ENCODE assay signal across 8 cellular contexts in the genomic region with DNA sequence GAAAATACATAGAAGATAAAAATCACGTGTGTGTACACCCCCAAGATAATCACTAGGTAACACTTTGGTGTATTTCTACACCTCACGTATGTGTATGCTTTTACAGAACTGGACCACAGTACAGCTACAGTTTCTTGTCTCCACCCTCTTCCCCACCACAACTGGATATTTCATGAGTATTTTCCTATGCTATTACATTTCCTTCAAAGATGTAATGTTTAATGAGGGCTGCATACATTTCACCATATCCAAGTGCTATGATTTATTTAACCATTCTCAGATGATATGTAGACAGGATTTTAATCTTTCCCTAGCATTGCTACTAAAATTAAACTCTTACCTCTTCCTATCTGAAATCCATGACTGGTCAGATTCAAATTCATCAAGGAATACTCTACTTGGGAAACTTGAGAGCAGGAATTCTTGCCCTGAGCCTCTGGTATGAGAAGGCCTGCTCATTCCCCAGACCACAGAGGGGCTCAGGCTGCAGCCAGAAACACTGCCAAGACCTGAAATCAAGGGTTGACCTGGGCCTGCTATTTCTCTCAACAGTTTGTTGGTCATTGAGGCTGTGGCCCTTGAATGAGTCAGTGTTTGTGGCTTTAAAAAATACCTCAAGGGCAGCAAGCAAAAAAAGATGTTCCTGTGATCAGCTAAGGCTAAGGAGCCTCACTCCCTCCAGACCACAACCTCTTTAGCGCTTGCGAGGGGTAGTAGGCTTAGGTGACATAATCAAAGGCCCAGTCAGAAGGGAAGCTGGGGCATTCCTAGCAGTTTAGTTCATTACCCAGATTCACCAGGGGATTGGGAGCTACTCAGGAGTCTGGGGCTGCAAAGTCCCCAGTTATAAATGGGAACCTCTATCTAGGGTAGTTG. TPM values are rescaled to one million over a fixed set of nuclear protein-coding genes. Genes with fewer than 3 reads are reported as not detected.
DNase-seq lines count a peak whose midpoint lies in the region; ATAC-seq, FAIRE-seq and TF ChIP-seq lines count a peak whose summit lies in the region.

No MANE protein-coding gene starts in this region.

- CTCF ChIA-PET in A549 (lab: Yijun Ruan, JAX): interaction anchor here (1.1 to 4.3 kb wide), 3 partner anchors 9 to 128 kb away, joined by 3 to 13 read pairs (median 3); no protein-coding TSS in a partner anchor

- POLR2A ChIA-PET in A549 (lab: Yijun Ruan, JAX): no interaction called here

- TF ChIP-seq EP300 in A549 (IDR thresholded peaks at IDR 0.05): no peak

- FAIRE-seq in A549 (lab: Jason Lieb, UNC): no peak
- FAIRE-seq in astrocyte (lab: Jason Lieb, UNC): peak; percentile 76

- H3K36me3 Mint-ChIP-seq in astrocyte (ENCODE audit: low read depth, unreplicated experiment): no peaks in the 10 kb centered on the region

- 72% methylated on average over 4 of the region's 4 CpGs for WGBS in A549 (ENCODE audit: missing lambda C conversion rate)
- 79% methylated on average over 4 of the region's 4 CpGs for WGBS in right cardiac atrium

- H3K36me3 ChIP-seq in astrocyte (ENCODE audit: insufficient read depth, low read length): no peaks in the 10 kb centered on the region

- H3K4me1 Mint-ChIP-seq in astrocyte (ENCODE audit: low read depth, unreplicated experiment): peaks cover 56% of the 10 kb centered on the region

- no peak overlapping the region for H2AFZ ChIP-seq in astrocyte (ENCODE audit: low read depth, low read length)

- TF ChIP-seq POLR2A in A549 (IDR thresholded peaks at IDR 0.05; ENCODE audit: low read length): no peak

- no peak for TF ChIP-seq RAD21 in A549 (conservative IDR thresholded peaks at IDR 0.05 in 1 of 2, IDR thresholded peaks at IDR 0.05 in 1 of 2)

- H3K4me3 ChIP-seq in A549 (no peak overlapping the region), astrocyte (ENCODE audit: insufficient read depth, low read depth, low read length) (no peak overlapping the region), right cardiac atrium (ENCODE audit: low read length) (no peak overlapping the region)

- no peaks in the 10 kb centered on the region for H3K9me3 Mint-ChIP-seq in astrocyte (ENCODE audit: unreplicated experiment)

- H3K27me3 ChIP-seq in astrocyte (ENCODE audit: insufficient read depth, low read length) (no peaks in the 10 kb centered on the region), right cardiac atrium (ENCODE audit: control insufficient read depth, insufficient read depth) (no peaks in the 10 kb centered on the region)

- H3K4me2 ChIP-seq in A549 (peak overlapping the region; percentile 40), astrocyte (ENCODE audit: low read length) (peak overlapping the region; percentile 72)

- peaks cover 19% of the 10 kb centered on the region for H4K20me1 ChIP-seq in astrocyte (ENCODE audit: insufficient read depth, low read length)

- TF ChIP-seq CTCF in A549 (IDR thresholded peaks at IDR 0.05) (no peak), astrocyte (IDR thresholded peaks at IDR 0.05; ENCODE audit: insufficient read depth, low read depth, low read length) (no peak)

- peaks cover 13% of the 10 kb centered on the region for H3K79me2 ChIP-seq in astrocyte (ENCODE audit: insufficient read depth, low read length)

- H3K9me3 ChIP-seq in A549: no peaks in the 10 kb centered on the region
- H3K9me3 ChIP-seq in astrocyte (ENCODE audit: insufficient read depth, low read depth, low read length): no peaks in the 10 kb centered on the region
- H3K9me3 ChIP-seq in right cardiac atrium (ENCODE audit: control insufficient read depth, low read length): no peaks in the 10 kb centered on the region

- H3K4me1 ChIP-seq in A549 (peaks cover 23% of the 10 kb centered on the region), astrocyte (ENCODE audit: insufficient read depth, low read length) (peaks cover 48% of the 10 kb centered on the region), right cardiac atrium (ENCODE audit: control insufficient read depth, insufficient read depth, low read length) (peaks cover 8% of the 10 kb centered on the region)

- intact Hi-C loops in right cardiac atrium (cut with DNase I): no loop called here

- peak overlapping the region; percentile 47 for H3K4me3 Mint-ChIP-seq in astrocyte (ENCODE audit: unreplicated experiment)

- peak overlapping the region; percentile 84 for H3K27ac Mint-ChIP-seq in astrocyte (ENCODE audit: unreplicated experiment)

- H3K9ac ChIP-seq in astrocyte (ENCODE audit: low read length): peak overlapping the region; percentile 56

- no peaks in the 10 kb centered on the region for H3K27me3 Mint-ChIP-seq in astrocyte (ENCODE audit: low read depth, unreplicated experiment)

- ATAC-seq in A549 (peak in 1 of 2 experiments; percentile 62; a peak in 3 of 6 replicates), GM19372 (IDR thresholded peaks at IDR 0.05; ENCODE audit: low read depth, unreplicated experiment) (peak; percentile 63), HG03432 (IDR thresholded peaks at IDR 0.05; ENCODE audit: unreplicated experiment) (peak; percentile 88), right cardiac atrium (no peak)

- H3K27ac ChIP-seq in A549 (peak overlapping the region in 1 of 2 experiments; percentile 44; a peak in 3 of 6 replicates), astrocyte (ENCODE audit: low read depth, low read length) (peak overlapping the region; percentile 80), right cardiac atrium (ENCODE audit: low read length) (no peak overlapping the region)

- DNase-seq in A549 (ENCODE audit: low read depth in 1 of 2, low spot score in 1 of 2): no peak
- DNase-seq in astrocyte (ENCODE audit: low read depth): peak; percentile 100
- DNase-seq in stromal cell of bone marrow (ENCODE audit: low read depth): peak; percentile 73
- DNase-seq in right cardiac atrium: no peak
- DNase-seq in KG1 (lab: John Stamatoyannopoulos, UW): no peak
- no peak for DNase-seq in SHP77 treated with DMSO at 0.1 percent for 48 hours (lab: John Stamatoyannopoulos, UW)

TF ChIP-seq in A549, 52 proteins besides CTCF, POLR2A, EP300 and RAD21:
- TF ChIP-seq GATA3 (IDR thresholded peaks at IDR 0.05; ENCODE audit: borderline replicate concordance): no peak

RNA-seq across cellular contexts. Expression of a gene that starts 55.5 kb away (rescaled TPM):
- 8.9 and 10.3 TPM in 2 replicates for polyA plus RNA-seq in A549 (2011; rRNA removed)
- 15.1 and 21.8 TPM in 2 replicates for polyA plus RNA-seq in A549 (2012; cell fraction: cytosol; rRNA removed)
- 41.6 and 47.3 TPM in 2 replicates for polyA plus RNA-seq in A549 (2012; cell fraction: nucleus; rRNA removed)
- 14.4 to 18.3 TPM (median 15.4 TPM) in 3 replicates for polyA plus RNA-seq in A549 (2017; fragmentation: RNase III; extraction: RNeasy Plus Mini Kit Qiagen cat#74134 plus additional on column Dnase treatment)
- 7.6 and 9.1 TPM in 2 replicates for polyA minus RNA-seq in A549 (2011; rRNA and poly(A)+ RNA removed)
- 12.2 and 14.1 TPM in 2 replicates for total RNA-seq in astrocyte
- total RNA-seq in right cardiac atrium: 10 to 100 TPM in 3 of 4 donors, 1 to 10 TPM in 1; 8.5 to 14.1 (median 12.4) TPM
- 3.7 TPM for polyA plus RNA-seq in right cardiac atrium

Comparison
In these comparisons a context has a peak if more than half of its experiments do, and no peak if none do; other contexts are left out.
1. ATAC-seq: peak in GM19372 (single experiment) and HG03432 (single experiment); none in right cardiac atrium (0 of 2).
2. DNase-seq: peak in astrocyte (single experiment) and stromal cell of bone marrow (single experiment); none in A549 (0 of 2), right cardiac atrium (0 of 3), KG1 (single experiment) and SHP77 treated with DMSO at 0.1 percent for 48 hours (single experiment).